In the genomic region with DNA sequence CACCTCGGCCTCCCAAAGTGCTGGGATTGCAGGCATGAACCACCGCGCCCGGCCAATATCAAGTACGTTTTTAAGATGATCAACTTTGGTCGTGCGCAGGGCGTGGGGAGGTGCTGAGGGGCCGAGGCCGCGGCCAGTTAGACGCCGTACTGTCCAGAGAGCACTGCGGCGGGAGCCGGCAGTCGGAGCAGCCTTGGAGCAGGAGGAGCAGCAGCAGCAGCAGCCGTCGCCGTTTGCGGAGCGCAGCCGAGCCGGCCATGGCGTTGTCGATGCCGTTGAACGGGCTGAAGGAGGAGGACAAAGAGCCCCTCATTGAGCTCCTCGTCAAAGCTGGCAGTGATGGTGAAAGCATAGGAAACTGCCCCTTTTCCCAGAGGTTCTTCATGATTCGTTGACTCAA, we compare ENCODE assay signal across 2 cellular contexts.
TF ChIP-seq lines count a peak whose summit lies in the region.

No MANE protein-coding gene starts in this region.

TF ChIP-seq in K562, 482 proteins besides CTCF, POLR2A, EP300 and RAD21:
- no peak for TF ChIP-seq PREB (CRISPR knock-in tag; IDR thresholded peaks at IDR 0.05)

TF ChIP-seq in H1, 55 proteins besides CTCF, POLR2A, EP300 and RAD21:
- TF ChIP-seq RXRA (IDR thresholded peaks at IDR 0.05; ENCODE audit: insufficient read depth, low read depth, low read length) (no peak), HDAC6 (IDR thresholded peaks at IDR 0.05; ENCODE audit: low read depth, low read length) (no peak), CHD1 (IDR thresholded peaks at IDR 0.05; ENCODE audit: low read depth, low read length) (no peak), SP1 (IDR thresholded peaks at IDR 0.05; ENCODE audit: low read depth, low read length) (no peak), NRF1 (IDR thresholded peaks at IDR 0.05; ENCODE audit: low read depth, low read length) (no peak), TCF12 (IDR thresholded peaks at IDR 0.05; ENCODE audit: low read depth, low read length) (no peak), CBX5 (IDR thresholded peaks at IDR 0.05; ENCODE audit: low read depth, low read length) (no peak), BCL11A (IDR thresholded peaks at IDR 0.05; ENCODE audit: low read depth in 2 of 2, low read length in 2 of 2) (no peak), SIRT6 (IDR thresholded peaks at IDR 0.05; ENCODE audit: low read length) (no peak), CEBPB (IDR thresholded peaks at IDR 0.05; ENCODE audit: low read depth, low read length) (no peak), SP2 (IDR thresholded peaks at IDR 0.05; ENCODE audit: low read length) (no peak), RBBP5 (IDR thresholded peaks at IDR 0.05; ENCODE audit: borderline replicate concordance, low read depth, low read length) (no peak), POU5F1 (IDR thresholded peaks at IDR 0.05; ENCODE audit: low read depth, low read length) (no peak), RFX5 (IDR thresholded peaks at IDR 0.05; ENCODE audit: borderline replicate concordance, low read depth, low read length) (no peak), TEAD4 (IDR thresholded peaks at IDR 0.05; ENCODE audit: low read depth, low read length) (no peak), ASH2L (IDR thresholded peaks at IDR 0.05; ENCODE audit: low read length) (no peak), EZH2 (IDR thresholded peaks at IDR 0.05; ENCODE audit: low read depth, low read length, severe bottlenecking) (no peak), FOSL1 (IDR thresholded peaks at IDR 0.05; ENCODE audit: insufficient read depth, low read depth, low read length) (no peak), JUND (IDR thresholded peaks at IDR 0.05; ENCODE audit: low read length) (no peak)
TF ChIP-seq in H1: peak in this region for 0.
